25 cellular contexts compared by ENCODE assay signal in genomic region chr12:33423706-33424105, GRCh38. TPM values are rescaled to one million over a fixed set of nuclear protein-coding genes. Genes with fewer than 3 reads are reported as not detected.
DNase-seq lines count a peak whose midpoint lies in the region; TF ChIP-seq lines count a peak whose summit lies in the region.
"Had no signal": no experiment of that assay in that cellular context is flagged by ENCODE, and none has a peak within 500 bp of the region (broad histone marks: within the 10 kb centered on the region; RNA-seq: fewer than 3 reads in every experiment).

No MANE protein-coding gene starts in this region.

- peaks cover 31% of the 10 kb centered on the region for H3K4me1 Mint-ChIP-seq in mesothelial cell of epicardium
- H3K4me1 Mint-ChIP-seq in activated CD4-positive, alpha-beta memory T cell treated with anti-CD3 and anti-CD28 coated beads for 36 hours (ENCODE audit: low read depth) = no peaks in the 10 kb centered on the region
- H3K4me1 Mint-ChIP-seq: CD14-positive monocyte; CD4-positive, alpha-beta memory T cell; CD4-positive, CD25-positive, alpha-beta regulatory T cell; CD8-positive, alpha-beta memory T cell had no signal

- POLR2A ChIA-PET in activated CD4-positive, alpha-beta memory T cell treated with anti-CD3 and anti-CD28 coated beads for 36 hours (lab: Charles Lee) = no interaction called here

- DNase-seq in M059J (ENCODE audit: low read depth) (peak; percentile 17), NCI-H1048 (lab: John Stamatoyannopoulos, UW) (peak; percentile 52), mesothelial cell of epicardium (ENCODE audit: low spot score in 2 of 2, unreplicated experiment in 2 of 2) (no peak), foreskin melanocyte (no peak), NCI-H2029 (lab: John Stamatoyannopoulos, UW) (no peak)
- no peak for DNase-seq in activated CD4-positive, alpha-beta memory T cell treated with anti-CD3 and anti-CD28 coated beads for 36 hours
- DNase-seq: 8988T; ACHN; BE2C; C1 segment of cervical spinal cord; CD4-positive, alpha-beta memory T cell; CD4-positive, CD25-positive, alpha-beta regulatory T cell; CD8-positive, alpha-beta memory T cell; COR-L47; DMS 273 treated with DMSO at 0.1 percent for 48 hours; DMS153; DMS53; DMS79; DND-41; EL; GDM1 had no signal

- H3K9me3 Mint-ChIP-seq in mesothelial cell of epicardium = peaks cover 7% of the 10 kb centered on the region
- no peaks in the 10 kb centered on the region for H3K9me3 Mint-ChIP-seq in activated CD4-positive, alpha-beta memory T cell treated with anti-CD3 and anti-CD28 coated beads for 36 hours
- H3K9me3 Mint-ChIP-seq: CD4-positive, CD25-positive, alpha-beta regulatory T cell had no signal

- no peaks in the 10 kb centered on the region for H3K27me3 Mint-ChIP-seq in mesothelial cell of epicardium (ENCODE audit: low read depth)
- H3K27me3 Mint-ChIP-seq in activated CD4-positive, alpha-beta memory T cell treated with anti-CD3 and anti-CD28 coated beads for 36 hours = no peaks in the 10 kb centered on the region
- H3K27me3 Mint-ChIP-seq: CD4-positive, alpha-beta memory T cell; CD4-positive, CD25-positive, alpha-beta regulatory T cell; CD8-positive, alpha-beta memory T cell had no signal

- CTCF ChIA-PET in activated CD4-positive, alpha-beta memory T cell treated with anti-CD3 and anti-CD28 coated beads for 36 hours (lab: Charles Lee) = no interaction called here

- H3K4me3 Mint-ChIP-seq in mesothelial cell of epicardium = no peak overlapping the region
- no peak overlapping the region for H3K4me3 Mint-ChIP-seq in activated CD4-positive, alpha-beta memory T cell treated with anti-CD3 and anti-CD28 coated beads for 36 hours
- H3K4me3 Mint-ChIP-seq: CD14-positive monocyte; CD4-positive, alpha-beta memory T cell; CD4-positive, CD25-positive, alpha-beta regulatory T cell; CD8-positive, alpha-beta memory T cell had no signal

- TF ChIP-seq CTCF in mesothelial cell of epicardium (IDR thresholded peaks at IDR 0.05; ENCODE audit: unreplicated experiment) = no peak

- H3K36me3 Mint-ChIP-seq in mesothelial cell of epicardium = peaks cover 12% of the 10 kb centered on the region
- H3K36me3 Mint-ChIP-seq in activated CD4-positive, alpha-beta memory T cell treated with anti-CD3 and anti-CD28 coated beads for 36 hours = no peaks in the 10 kb centered on the region
- H3K36me3 Mint-ChIP-seq: CD14-positive monocyte; CD4-positive, alpha-beta memory T cell; CD4-positive, CD25-positive, alpha-beta regulatory T cell; CD8-positive, alpha-beta memory T cell had no signal

- H3K27ac Mint-ChIP-seq in mesothelial cell of epicardium = peak overlapping the region; percentile 75
- no peak overlapping the region for H3K27ac Mint-ChIP-seq in activated CD4-positive, alpha-beta memory T cell treated with anti-CD3 and anti-CD28 coated beads for 36 hours
- H3K27ac Mint-ChIP-seq: CD14-positive monocyte; CD4-positive, alpha-beta memory T cell; CD8-positive, alpha-beta memory T cell had no signal

- intact Hi-C loops in activated CD4-positive, alpha-beta memory T cell treated with anti-CD3 and anti-CD28 coated beads for 36 hours (cut with micrococcal nuclease) = no loop called here

RNA-seq across cellular contexts. Expression of gene SYT10, which starts 15.9 kb away (rescaled TPM):
- 0.07 TPM in 1 of 2 replicates, not detected in the other for total RNA-seq in M059J (2014; rRNA removed; shearing (Covaris generic))
- total RNA-seq in mesothelial cell of epicardium = 12.9 to 14.3 TPM (median 13.7 TPM) in 3 replicates
- not detected for total RNA-seq in activated CD4-positive, alpha-beta memory T cell treated with anti-CD3 and anti-CD28 coated beads for 36 hours
- total RNA-seq: A673; CD4-positive, alpha-beta memory T cell; CD4-positive, CD25-positive, alpha-beta regulatory T cell; CD8-positive, alpha-beta memory T cell; Daoy; G401 had no signal

Comparison
In these comparisons a context has a peak if more than half of its experiments do, and no peak if none do; other contexts are left out.
1. DNase-seq: peak in M059J (single experiment) and NCI-H1048 (single experiment); none in mesothelial cell of epicardium (0 of 2), foreskin melanocyte (single experiment), NCI-H2029 (single experiment) and activated CD4-positive, alpha-beta memory T cell treated with anti-CD3 and anti-CD28 coated beads for 36 hours (single experiment).
2. RNA of gene SYT10, which starts 15.9 kb away (total RNA-seq): 12.9 to 14.3 TPM in mesothelial cell of epicardium; 0.07 TPM in M059J and not detected in activated CD4-positive, alpha-beta memory T cell treated with anti-CD3 and anti-CD28 coated beads for 36 hours; every median in the first group is over 10 times any median in the second.